Comparison of ENCODE assay signal across 1 cellular context in genomic region chr1:94417962-94418663, GRCh38.
A peak's percentile ranks its signal among the peaks of the same experiment; 100 is the strongest.
TF ChIP-seq lines count a peak whose summit lies in the region.

TSS of gene ABCD3 (plus strand) at chr1:94418389. CDS start at chr1:94418479, 90 bp downstream.

TF ChIP-seq in HepG2, 621 proteins besides CTCF, POLR2A, EP300 and RAD21 (continued from another document and continues in another):
- TF ChIP-seq SNAPC4 (CRISPR knock-in tag; IDR thresholded peaks at IDR 0.05) (peak; percentile 67; the same call in 1 of the 2 replicates), EEA1 (CRISPR knock-in tag; IDR thresholded peaks at IDR 0.05; ENCODE audit: borderline replicate concordance) (peak; percentile 54; the same call in 1 of the 2 replicates), ZNF879 (CRISPR knock-in tag; IDR thresholded peaks at IDR 0.05) (no peak), THRA (CRISPR knock-in tag; IDR thresholded peaks at IDR 0.05; ENCODE audit: borderline replicate concordance) (peak; percentile 33), ERF (CRISPR knock-in tag; IDR thresholded peaks at IDR 0.05) (peak; percentile 63), ZNF24 (IDR thresholded peaks at IDR 0.05) (no peak), MAFF (IDR thresholded peaks at IDR 0.05; ENCODE audit: low read depth, low read length) (no peak), MAFG (CRISPR knock-in tag; IDR thresholded peaks at IDR 0.05) (no peak), STAT5B (CRISPR knock-in tag; IDR thresholded peaks at IDR 0.05) (0 out of 2 replicates have a peak, but pooled peaks have one; percentile 16), REL (CRISPR knock-in tag; conservative IDR thresholded peaks at IDR 0.05) (peak; percentile 66; the same call in 1 of the 2 replicates), SPEN (CRISPR knock-in tag; IDR thresholded peaks at IDR 0.05; ENCODE audit: low read depth) (peak; percentile 81), BCL6 (CRISPR knock-in tag; IDR thresholded peaks at IDR 0.05) (peak; percentile 40; the same call in 1 of the 2 replicates), SKI (IDR thresholded peaks at IDR 0.05; ENCODE audit: partially characterized antibody) (peak; percentile 52), YY1 (IDR thresholded peaks at IDR 0.05; ENCODE audit: insufficient read depth, insufficient replicate concordance, low read depth, low read length) (peak; percentile 84), ZNF704 (CRISPR knock-in tag; IDR thresholded peaks at IDR 0.05; ENCODE audit: borderline replicate concordance) (no peak), ZNF543 (CRISPR knock-in tag; IDR thresholded peaks at IDR 0.05) (peak; percentile 80), KAT2B (IDR thresholded peaks at IDR 0.05; ENCODE audit: borderline replicate concordance, low read depth, low read length) (no peak), GTF3A (CRISPR knock-in tag; conservative IDR thresholded peaks at IDR 0.05) (no peak), ZFP36L2 (CRISPR knock-in tag; IDR thresholded peaks at IDR 0.05) (no peak), ZMAT5 (CRISPR knock-in tag; IDR thresholded peaks at IDR 0.05; ENCODE audit: borderline replicate concordance, low read depth) (no peak), HNRNPUL1 (IDR thresholded peaks at IDR 0.05; ENCODE audit: low read depth, low read length) (no peak), NRL (CRISPR knock-in tag; IDR thresholded peaks at IDR 0.05; ENCODE audit: borderline replicate concordance) (peak; percentile 10; the same call in 1 of the 2 replicates), ZNF598 (CRISPR knock-in tag; IDR thresholded peaks at IDR 0.05; ENCODE audit: borderline replicate concordance) (0 out of 2 replicates have a peak, but pooled peaks have one; percentile 29), ZBTB7B (CRISPR knock-in tag; IDR thresholded peaks at IDR 0.05) (no peak; the same call in none of the 2 replicates), SIN3B (IDR thresholded peaks at IDR 0.05; ENCODE audit: low read length) (no peak), ETV5 (CRISPR knock-in tag; IDR thresholded peaks at IDR 0.05; ENCODE audit: borderline replicate concordance) (peak; percentile 95), BORCS8-MEF2B (CRISPR knock-in tag; IDR thresholded peaks at IDR 0.05) (peak; percentile 49; the same call in 1 of the 2 replicates), HES4 (CRISPR knock-in tag; IDR thresholded peaks at IDR 0.05; ENCODE audit: borderline replicate concordance) (peak; percentile 76; the same call in 1 of the 2 replicates), MLLT10 (CRISPR knock-in tag; IDR thresholded peaks at IDR 0.05) (0 out of 2 replicates have a peak, but pooled peaks have one; percentile 29), ZNF709 (CRISPR knock-in tag; IDR thresholded peaks at IDR 0.05) (0 out of 2 replicates have a peak, but pooled peaks have one; percentile 77), ZNF292 (CRISPR knock-in tag; IDR thresholded peaks at IDR 0.05; ENCODE audit: borderline replicate concordance, low read depth) (peak; percentile 53), AHR (CRISPR knock-in tag; IDR thresholded peaks at IDR 0.05) (no peak), ZFYVE20 (CRISPR knock-in tag; IDR thresholded peaks at IDR 0.05; ENCODE audit: borderline replicate concordance, low read depth) (peak; percentile 29; the same call in 1 of the 2 replicates)
- TF ChIP-seq, protein P1, sequence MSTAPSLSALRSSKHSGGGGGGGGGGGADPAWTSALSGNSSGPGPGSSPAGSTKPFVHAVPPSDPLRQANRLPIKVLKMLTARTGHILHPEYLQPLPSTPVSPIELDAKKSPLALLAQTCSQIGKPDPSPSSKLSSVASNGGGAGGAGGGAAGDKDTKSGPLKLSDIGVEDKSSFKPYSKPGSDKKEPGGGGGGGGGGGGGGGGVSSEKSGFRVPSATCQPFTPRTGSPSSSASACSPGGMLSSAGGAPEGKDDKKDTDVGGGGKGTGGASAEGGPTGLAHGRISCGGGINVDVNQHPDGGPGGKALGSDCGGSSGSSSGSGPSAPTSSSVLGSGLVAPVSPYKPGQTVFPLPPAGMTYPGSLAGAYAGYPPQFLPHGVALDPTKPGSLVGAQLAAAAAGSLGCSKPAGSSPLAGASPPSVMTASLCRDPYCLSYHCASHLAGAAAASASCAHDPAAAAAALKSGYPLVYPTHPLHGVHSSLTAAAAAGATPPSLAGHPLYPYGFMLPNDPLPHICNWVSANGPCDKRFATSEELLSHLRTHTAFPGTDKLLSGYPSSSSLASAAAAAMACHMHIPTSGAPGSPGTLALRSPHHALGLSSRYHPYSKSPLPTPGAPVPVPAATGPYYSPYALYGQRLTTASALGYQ (CRISPR knock-in tag; IDR thresholded peaks at IDR 0.05): no peak
- TF ChIP-seq, protein P2, sequence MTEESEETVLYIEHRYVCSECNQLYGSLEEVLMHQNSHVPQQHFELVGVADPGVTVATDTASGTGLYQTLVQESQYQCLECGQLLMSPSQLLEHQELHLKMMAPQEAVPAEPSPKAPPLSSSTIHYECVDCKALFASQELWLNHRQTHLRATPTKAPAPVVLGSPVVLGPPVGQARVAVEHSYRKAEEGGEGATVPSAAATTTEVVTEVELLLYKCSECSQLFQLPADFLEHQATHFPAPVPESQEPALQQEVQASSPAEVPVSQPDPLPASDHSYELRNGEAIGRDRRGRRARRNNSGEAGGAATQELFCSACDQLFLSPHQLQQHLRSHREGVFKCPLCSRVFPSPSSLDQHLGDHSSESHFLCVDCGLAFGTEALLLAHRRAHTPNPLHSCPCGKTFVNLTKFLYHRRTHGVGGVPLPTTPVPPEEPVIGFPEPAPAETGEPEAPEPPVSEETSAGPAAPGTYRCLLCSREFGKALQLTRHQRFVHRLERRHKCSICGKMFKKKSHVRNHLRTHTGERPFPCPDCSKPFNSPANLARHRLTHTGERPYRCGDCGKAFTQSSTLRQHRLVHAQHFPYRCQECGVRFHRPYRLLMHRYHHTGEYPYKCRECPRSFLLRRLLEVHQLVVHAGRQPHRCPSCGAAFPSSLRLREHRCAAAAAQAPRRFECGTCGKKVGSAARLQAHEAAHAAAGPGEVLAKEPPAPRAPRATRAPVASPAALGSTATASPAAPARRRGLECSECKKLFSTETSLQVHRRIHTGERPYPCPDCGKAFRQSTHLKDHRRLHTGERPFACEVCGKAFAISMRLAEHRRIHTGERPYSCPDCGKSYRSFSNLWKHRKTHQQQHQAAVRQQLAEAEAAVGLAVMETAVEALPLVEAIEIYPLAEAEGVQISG (CRISPR knock-in tag; IDR thresholded peaks at IDR 0.05): peak; percentile 60
- TF ChIP-seq, protein P3, sequence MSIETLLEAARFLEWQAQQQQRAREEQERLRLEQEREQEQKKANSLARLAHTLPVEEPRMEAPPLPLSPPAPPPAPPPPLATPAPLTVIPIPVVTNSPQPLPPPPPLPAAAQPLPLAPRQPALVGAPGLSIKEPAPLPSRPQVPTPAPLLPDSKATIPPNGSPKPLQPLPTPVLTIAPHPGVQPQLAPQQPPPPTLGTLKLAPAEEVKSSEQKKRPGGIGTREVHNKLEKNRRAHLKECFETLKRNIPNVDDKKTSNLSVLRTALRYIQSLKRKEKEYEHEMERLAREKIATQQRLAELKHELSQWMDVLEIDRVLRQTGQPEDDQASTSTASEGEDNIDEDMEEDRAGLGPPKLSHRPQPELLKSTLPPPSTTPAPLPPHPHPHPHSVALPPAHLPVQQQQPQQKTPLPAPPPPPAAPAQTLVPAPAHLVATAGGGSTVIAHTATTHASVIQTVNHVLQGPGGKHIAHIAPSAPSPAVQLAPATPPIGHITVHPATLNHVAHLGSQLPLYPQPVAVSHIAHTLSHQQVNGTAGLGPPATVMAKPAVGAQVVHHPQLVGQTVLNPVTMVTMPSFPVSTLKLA (IDR thresholded peaks at IDR 0.05): no peak; the same call in 1 of the 2 replicates
- TF ChIP-seq, protein P4, sequence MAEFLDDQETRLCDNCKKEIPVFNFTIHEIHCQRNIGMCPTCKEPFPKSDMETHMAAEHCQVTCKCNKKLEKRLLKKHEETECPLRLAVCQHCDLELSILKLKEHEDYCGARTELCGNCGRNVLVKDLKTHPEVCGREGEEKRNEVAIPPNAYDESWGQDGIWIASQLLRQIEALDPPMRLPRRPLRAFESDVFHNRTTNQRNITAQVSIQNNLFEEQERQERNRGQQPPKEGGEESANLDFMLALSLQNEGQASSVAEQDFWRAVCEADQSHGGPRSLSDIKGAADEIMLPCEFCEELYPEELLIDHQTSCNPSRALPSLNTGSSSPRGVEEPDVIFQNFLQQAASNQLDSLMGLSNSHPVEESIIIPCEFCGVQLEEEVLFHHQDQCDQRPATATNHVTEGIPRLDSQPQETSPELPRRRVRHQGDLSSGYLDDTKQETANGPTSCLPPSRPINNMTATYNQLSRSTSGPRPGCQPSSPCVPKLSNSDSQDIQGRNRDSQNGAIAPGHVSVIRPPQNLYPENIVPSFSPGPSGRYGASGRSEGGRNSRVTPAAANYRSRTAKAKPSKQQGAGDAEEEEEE (CRISPR knock-in tag; IDR thresholded peaks at IDR 0.05; ENCODE audit: borderline replicate concordance): 0 out of 2 replicates have a peak, but pooled peaks have one; percentile 72
- TF ChIP-seq, protein P5, sequence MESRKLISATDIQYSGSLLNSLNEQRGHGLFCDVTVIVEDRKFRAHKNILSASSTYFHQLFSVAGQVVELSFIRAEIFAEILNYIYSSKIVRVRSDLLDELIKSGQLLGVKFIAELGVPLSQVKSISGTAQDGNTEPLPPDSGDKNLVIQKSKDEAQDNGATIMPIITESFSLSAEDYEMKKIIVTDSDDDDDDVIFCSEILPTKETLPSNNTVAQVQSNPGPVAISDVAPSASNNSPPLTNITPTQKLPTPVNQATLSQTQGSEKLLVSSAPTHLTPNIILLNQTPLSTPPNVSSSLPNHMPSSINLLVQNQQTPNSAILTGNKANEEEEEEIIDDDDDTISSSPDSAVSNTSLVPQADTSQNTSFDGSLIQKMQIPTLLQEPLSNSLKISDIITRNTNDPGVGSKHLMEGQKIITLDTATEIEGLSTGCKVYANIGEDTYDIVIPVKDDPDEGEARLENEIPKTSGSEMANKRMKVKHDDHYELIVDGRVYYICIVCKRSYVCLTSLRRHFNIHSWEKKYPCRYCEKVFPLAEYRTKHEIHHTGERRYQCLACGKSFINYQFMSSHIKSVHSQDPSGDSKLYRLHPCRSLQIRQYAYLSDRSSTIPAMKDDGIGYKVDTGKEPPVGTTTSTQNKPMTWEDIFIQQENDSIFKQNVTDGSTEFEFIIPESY (CRISPR knock-in tag; IDR thresholded peaks at IDR 0.05): peak; percentile 41; the same call in 1 of the 2 replicates
- TF ChIP-seq, protein P6, sequence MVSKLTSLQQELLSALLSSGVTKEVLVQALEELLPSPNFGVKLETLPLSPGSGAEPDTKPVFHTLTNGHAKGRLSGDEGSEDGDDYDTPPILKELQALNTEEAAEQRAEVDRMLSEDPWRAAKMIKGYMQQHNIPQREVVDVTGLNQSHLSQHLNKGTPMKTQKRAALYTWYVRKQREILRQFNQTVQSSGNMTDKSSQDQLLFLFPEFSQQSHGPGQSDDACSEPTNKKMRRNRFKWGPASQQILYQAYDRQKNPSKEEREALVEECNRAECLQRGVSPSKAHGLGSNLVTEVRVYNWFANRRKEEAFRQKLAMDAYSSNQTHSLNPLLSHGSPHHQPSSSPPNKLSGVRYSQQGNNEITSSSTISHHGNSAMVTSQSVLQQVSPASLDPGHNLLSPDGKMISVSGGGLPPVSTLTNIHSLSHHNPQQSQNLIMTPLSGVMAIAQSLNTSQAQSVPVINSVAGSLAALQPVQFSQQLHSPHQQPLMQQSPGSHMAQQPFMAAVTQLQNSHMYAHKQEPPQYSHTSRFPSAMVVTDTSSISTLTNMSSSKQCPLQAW (CRISPR knock-in tag; IDR thresholded peaks at IDR 0.05): peak; percentile 65
